ENCODE assay signal across 1 cellular context in genomic region chr5:39074009-39074886, GRCh38.
TF ChIP-seq lines count a peak whose summit lies in the region.

Gene RICTOR (minus strand): TSS chr5:39074399. CDS start chr5:39074377, 22 bp downstream.

TF ChIP-seq in HepG2, 621 proteins besides CTCF, POLR2A, EP300 and RAD21 (continued from another document and continues in another):
- TF ChIP-seq E2F5 (CRISPR knock-in tag; conservative IDR thresholded peaks at IDR 0.05) (0 out of 2 replicates have a peak, but pooled peaks have one; percentile 20), REXO4 (CRISPR knock-in tag; IDR thresholded peaks at IDR 0.05; ENCODE audit: borderline replicate concordance) (no peak), KAT2B (IDR thresholded peaks at IDR 0.05; ENCODE audit: borderline replicate concordance, low read depth, low read length) (no peak), SMARCC2 (IDR thresholded peaks at IDR 0.05) (no peak), EHMT2 (IDR thresholded peaks at IDR 0.05; ENCODE audit: borderline replicate concordance, low read depth, low read length) (no peak), FIP1L1 (IDR thresholded peaks at IDR 0.05; ENCODE audit: borderline replicate concordance, insufficient read depth, low read depth, low read length) (no peak), ZNF574 (CRISPR knock-in tag; IDR thresholded peaks at IDR 0.05) (peak; percentile 41), PRMT3 (CRISPR knock-in tag; IDR thresholded peaks at IDR 0.05; ENCODE audit: borderline replicate concordance, low read depth) (0 out of 2 replicates have a peak, but pooled peaks have one; percentile 30), MYC (CRISPR knock-in tag; IDR thresholded peaks at IDR 0.05; ENCODE audit: borderline replicate concordance) (peak; percentile 83), ZNF547 (CRISPR knock-in tag; IDR thresholded peaks at IDR 0.05) (no peak; the same call in 1 of the 2 replicates), PATZ1 (CRISPR knock-in tag; IDR thresholded peaks at IDR 0.05) (peak; percentile 71), ZNF713 (CRISPR knock-in tag; IDR thresholded peaks at IDR 0.05) (0 out of 2 replicates have a peak, but pooled peaks have one; percentile 42), KLF6 (CRISPR knock-in tag; IDR thresholded peaks at IDR 0.05) (no peak; the same call in 1 of the 2 replicates), KDM4B (CRISPR knock-in tag; IDR thresholded peaks at IDR 0.05) (no peak), HOXA3 (CRISPR knock-in tag; IDR thresholded peaks at IDR 0.05) (peak; percentile 57), TEAD2 (CRISPR knock-in tag; IDR thresholded peaks at IDR 0.05) (no peak), ZC3H13 (CRISPR knock-in tag; IDR thresholded peaks at IDR 0.05) (peak; percentile 38; the same call in 1 of the 2 replicates), NBN (conservative IDR thresholded peaks at IDR 0.05) (no peak), STAG1 (CRISPR knock-in tag; IDR thresholded peaks at IDR 0.05) (no peak), ZBTB44 (CRISPR knock-in tag; IDR thresholded peaks at IDR 0.05) (no peak), ZNF232 (CRISPR knock-in tag; IDR thresholded peaks at IDR 0.05; ENCODE audit: borderline replicate concordance) (peak; percentile 56; the same call in 1 of the 2 replicates), SAFB2 (CRISPR knock-in tag; IDR thresholded peaks at IDR 0.05; ENCODE audit: borderline replicate concordance, low read depth) (no peak), ZNF274 (CRISPR knock-in tag; IDR thresholded peaks at IDR 0.05) (peak; percentile 36; the same call in 1 of the 2 replicates), SOX5 (CRISPR knock-in tag; IDR thresholded peaks at IDR 0.05; ENCODE audit: borderline replicate concordance) (no peak), NFE2 (CRISPR knock-in tag; IDR thresholded peaks at IDR 0.05) (no peak), MBNL3 (CRISPR knock-in tag; conservative IDR thresholded peaks at IDR 0.05) (no peak), SETDB1 (CRISPR knock-in tag; IDR thresholded peaks at IDR 0.05; ENCODE audit: borderline replicate concordance) (no peak), ARNTL (CRISPR knock-in tag; IDR thresholded peaks at IDR 0.05) (no peak), ZNF816 (CRISPR knock-in tag; IDR thresholded peaks at IDR 0.05; ENCODE audit: borderline replicate concordance) (peak; percentile 58; the same call in 1 of the 2 replicates), SUZ12 (IDR thresholded peaks at IDR 0.05; ENCODE audit: low read depth, low read length) (no peak), ZNF484 (CRISPR knock-in tag; IDR thresholded peaks at IDR 0.05; ENCODE audit: borderline replicate concordance, low read depth) (no peak), ZGPAT (CRISPR knock-in tag; IDR thresholded peaks at IDR 0.05) (peak; percentile 82; the same call in 1 of the 2 replicates), ZSCAN21 (CRISPR knock-in tag; IDR thresholded peaks at IDR 0.05; ENCODE audit: borderline replicate concordance) (no peak; the same call in 1 of the 2 replicates), ZNF784 (CRISPR knock-in tag; IDR thresholded peaks at IDR 0.05; ENCODE audit: borderline replicate concordance) (no peak), SMYD3 (CRISPR knock-in tag; IDR thresholded peaks at IDR 0.05) (no peak), UBTF (CRISPR knock-in tag; IDR thresholded peaks at IDR 0.05) (peak; percentile 90), HNF1A (IDR thresholded peaks at IDR 0.05; ENCODE audit: low read depth) (no peak), HNF1A (CRISPR knock-in tag; IDR thresholded peaks at IDR 0.05; ENCODE audit: borderline replicate concordance) (no peak; the same call in 1 of the 2 replicates), CHCHD3 (CRISPR knock-in tag; IDR thresholded peaks at IDR 0.05) (no peak), SRF (IDR thresholded peaks at IDR 0.05; ENCODE audit: low read depth, low read length) (no peak), RBM22 (optimal IDR thresholded peaks at IDR 0.05; ENCODE audit: low read length) (no peak), ZKSCAN8 (CRISPR knock-in tag; IDR thresholded peaks at IDR 0.05; ENCODE audit: borderline replicate concordance) (no peak; the same call in 1 of the 2 replicates), MXD3 (CRISPR knock-in tag; IDR thresholded peaks at IDR 0.05) (peak; percentile 1; the same call in 1 of the 2 replicates), TBX3 (IDR thresholded peaks at IDR 0.05; ENCODE audit: borderline replicate concordance) (no peak), PHF8 (CRISPR knock-in tag; IDR thresholded peaks at IDR 0.05) (peak; percentile 98)
